Comparison of ENCODE assay signal across 9 cellular contexts in the genomic region with DNA sequence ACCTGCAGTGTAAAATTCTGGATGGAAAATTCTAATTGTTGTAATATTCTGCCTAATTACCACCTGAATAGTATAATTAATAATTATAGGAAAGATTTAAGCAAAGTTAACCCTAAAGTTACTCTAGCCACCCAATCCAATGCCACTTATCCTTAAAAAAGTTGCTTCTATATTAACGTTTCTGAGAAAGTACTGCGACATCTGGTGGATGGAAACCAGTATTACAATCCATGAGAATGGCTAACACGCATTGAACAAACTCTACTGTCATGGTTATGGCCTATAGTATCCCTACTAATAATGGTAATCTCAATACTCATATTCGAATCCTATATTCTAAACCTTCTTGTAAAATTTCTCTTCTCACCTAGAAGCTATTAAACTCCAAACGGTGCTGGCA.
DNase-seq lines count a peak whose midpoint lies in the region; TF ChIP-seq lines count a peak whose summit lies in the region.
"Had no signal": no experiment of that assay in that cellular context is flagged by ENCODE, and none has a peak within 500 bp of the region (broad histone marks: within the 10 kb centered on the region; RNA-seq: fewer than 3 reads in every experiment).

No MANE protein-coding gene starts in this region.

- no peak overlapping the region for H3K18ac ChIP-seq in trophoblast cell (ENCODE audit: low read length)

- no peak overlapping the region for H3K9ac ChIP-seq in trophoblast cell (ENCODE audit: low read length)

- H2BK12ac ChIP-seq in trophoblast cell (ENCODE audit: low read length): no peak overlapping the region

- no peak overlapping the region for H2BK120ac ChIP-seq in trophoblast cell (ENCODE audit: insufficient read depth, low read length, poor library complexity)

- DNase-seq in DMS53 (lab: John Stamatoyannopoulos, UW) (peak; percentile 10), DMS53 treated with DMSO at 0.1 percent for 48 hours (lab: John Stamatoyannopoulos, UW; ENCODE audit: unreplicated experiment) (no peak), KBM-7 (peak; percentile 38), choroid plexus epithelial cell (ENCODE audit: low read depth) (peak; percentile 61), trophoblast cell (peak; percentile 3 to 55), GM03348 (ENCODE audit: low spot score) (no peak), posterior vena cava (ENCODE audit: low spot score) (no peak), NCI-H524 treated with DMSO at 0.1 percent for 48 hours (lab: John Stamatoyannopoulos, UW) (no peak)
- DNase-seq: NCI-H2107 had no signal

- no peaks in the 10 kb centered on the region for H3K79me1 ChIP-seq in trophoblast cell (ENCODE audit: low read length)

- H4K8ac ChIP-seq in trophoblast cell (ENCODE audit: low read depth, low read length): no peak overlapping the region

- H3K27ac ChIP-seq in trophoblast cell (ENCODE audit: low read depth, low read length): no peak overlapping the region

- no peak overlapping the region for H3K4me3 ChIP-seq in choroid plexus epithelial cell (ENCODE audit: low read depth, low read length)
- no peak overlapping the region for H3K4me3 ChIP-seq in trophoblast cell (ENCODE audit: low read depth, low read length)

- no CpG with 5 or more reads among the region's 5 CpGs for WGBS in trophoblast cell (ENCODE audit: extremely low coverage, insufficient coverage, insufficient read length)

- no peak overlapping the region for H3K14ac ChIP-seq in trophoblast cell (ENCODE audit: low read length)

- H3K4ac ChIP-seq in trophoblast cell (ENCODE audit: low read depth, low read length): no peak overlapping the region

- no peaks in the 10 kb centered on the region for H3K79me2 ChIP-seq in trophoblast cell (ENCODE audit: control insufficient read depth, insufficient read depth, low read length, poor library complexity)

- no peak overlapping the region for H4K12ac ChIP-seq in trophoblast cell (ENCODE audit: low read depth, low read length)

- no peak overlapping the region for H3K4me2 ChIP-seq in trophoblast cell (ENCODE audit: low read length)

- no peaks in the 10 kb centered on the region for H3K4me1 ChIP-seq in trophoblast cell (ENCODE audit: control insufficient read depth in 1 of 2, insufficient read depth in 2 of 2, low read length in 2 of 2)

- intact Hi-C loops in posterior vena cava (cut with DNase I): no loop called here

- in situ Hi-C loops in KBM-7 (cut with MboI; ENCODE audit: low pct_unique_long_range_greater_than_20kb, low sequenced_read_pairs): no loop called here

- no peaks in the 10 kb centered on the region for H3K9me3 ChIP-seq in trophoblast cell (ENCODE audit: insufficient read depth, low read depth, low read length)

- TF ChIP-seq CTCF in choroid plexus epithelial cell (conservative IDR thresholded peaks at IDR 0.05; ENCODE audit: low read depth, low read length): peak; percentile 62

- no peak overlapping the region for H3K23ac ChIP-seq in trophoblast cell (ENCODE audit: low read length)

- no peak overlapping the region for H2BK5ac ChIP-seq in trophoblast cell (ENCODE audit: low read depth, low read length, poor library complexity)

- H2AFZ ChIP-seq in trophoblast cell (ENCODE audit: insufficient read depth, low read length, poor library complexity): no peak overlapping the region

- H4K91ac ChIP-seq in trophoblast cell (ENCODE audit: low read depth, low read length): no peak overlapping the region

- no peaks in the 10 kb centered on the region for H3K36me3 ChIP-seq in trophoblast cell (ENCODE audit: control insufficient read depth in 1 of 2, insufficient read depth in 2 of 2, low read length in 2 of 2)

- no peaks in the 10 kb centered on the region for H3K27me3 ChIP-seq in trophoblast cell (ENCODE audit: insufficient read depth, low read length)

- no peak overlapping the region for H2AK5ac ChIP-seq in trophoblast cell (ENCODE audit: low read length)

Comparison
In these comparisons a context has a peak if more than half of its experiments do, and no peak if none do; other contexts are left out.
1. DNase-seq: peak in DMS53 (single experiment), KBM-7 (single experiment), choroid plexus epithelial cell (single experiment) and trophoblast cell (2 of 2); none in DMS53 treated with DMSO at 0.1 percent for 48 hours (single experiment), GM03348 (single experiment), posterior vena cava (single experiment) and NCI-H524 treated with DMSO at 0.1 percent for 48 hours (single experiment).